Comparison of ENCODE assay signal across 9 cellular contexts in genomic region chr4:102543030-102543505, GRCh38. TPM values are rescaled to one million over a fixed set of nuclear protein-coding genes. Genes with fewer than 3 reads are reported as not detected.
DNase-seq lines count a peak whose midpoint lies in the region; ATAC-seq and TF ChIP-seq lines count a peak whose summit lies in the region.
"Had no signal": no experiment of that assay in that cellular context is flagged by ENCODE, and none has a peak within 500 bp of the region (broad histone marks: within the 10 kb centered on the region; RNA-seq: fewer than 3 reads in every experiment).

No MANE protein-coding gene starts in this region.

- H3K4me1 ChIP-seq in BE2C (no peaks in the 10 kb centered on the region), testis (no peaks in the 10 kb centered on the region)

- no peaks in the 10 kb centered on the region for H3K9me3 Mint-ChIP-seq in activated naive CD4-positive, alpha-beta T cell treated with anti-CD3 and anti-CD28 coated beads, Interleukin-2, amount 50 U/mL, for 24 hours
- H3K9me3 Mint-ChIP-seq in activated naive CD4-positive, alpha-beta T cell treated with anti-CD3 and anti-CD28 coated beads, Interleukin-2, amount 10 ng/mL, durations not matched to agents 7 days and 5 days, result no peaks in the 10 kb centered on the region
- H3K9me3 Mint-ChIP-seq in mesothelial cell of epicardium, result no peaks in the 10 kb centered on the region
- H3K9me3 Mint-ChIP-seq: T-helper 1 cell treated with Interleukin-12 subunit alpha and Interleukin-12 subunit beta and Interleukin-4 antibody, amounts not matched to agents 30 μg/mL and 1 μg/mL, for 36 hours had no signal

- WGBS in testis, 2 donors, result 90 to 92% methylated on average over 5 of the region's 5 CpGs

- ATAC-seq in HG02571 (IDR thresholded peaks at IDR 0.05; ENCODE audit: unreplicated experiment) (peak; percentile 77), HG03442 (IDR thresholded peaks at IDR 0.05; ENCODE audit: unreplicated experiment) (peak; percentile 80)

- H3K27ac Mint-ChIP-seq in activated naive CD4-positive, alpha-beta T cell treated with anti-CD3 and anti-CD28 coated beads, Interleukin-2, amount 50 U/mL, for 24 hours, result peak overlapping the region; percentile 36
- no peak overlapping the region for H3K27ac Mint-ChIP-seq in activated naive CD4-positive, alpha-beta T cell treated with anti-CD3 and anti-CD28 coated beads, Interleukin-2, amount 10 ng/mL, durations not matched to agents 7 days and 5 days
- H3K27ac Mint-ChIP-seq in mesothelial cell of epicardium, result no peak overlapping the region
- H3K27ac Mint-ChIP-seq: T-helper 1 cell treated with Interleukin-12 subunit alpha and Interleukin-12 subunit beta and Interleukin-4 antibody, amounts not matched to agents 30 μg/mL and 1 μg/mL, for 36 hours had no signal

- DNase-seq in activated naive CD4-positive, alpha-beta T cell treated with anti-CD3 and anti-CD28 coated beads, Interleukin-2, amount 10 ng/mL, durations not matched to agents 7 days and 5 days, result no peak
- no peak for DNase-seq in mesothelial cell of epicardium (ENCODE audit: low spot score in 2 of 2, unreplicated experiment in 2 of 2)
- DNase-seq in BE2C, result no peak
- no peak for DNase-seq in testis

- H3K4me1 Mint-ChIP-seq in activated naive CD4-positive, alpha-beta T cell treated with anti-CD3 and anti-CD28 coated beads, Interleukin-2, amount 50 U/mL, for 24 hours, result peaks cover 79% of the 10 kb centered on the region
- peaks cover 39% of the 10 kb centered on the region for H3K4me1 Mint-ChIP-seq in activated naive CD4-positive, alpha-beta T cell treated with anti-CD3 and anti-CD28 coated beads, Interleukin-2, amount 10 ng/mL, durations not matched to agents 7 days and 5 days
- H3K4me1 Mint-ChIP-seq in mesothelial cell of epicardium, result no peaks in the 10 kb centered on the region

- H3K4me3 Mint-ChIP-seq in activated naive CD4-positive, alpha-beta T cell treated with anti-CD3 and anti-CD28 coated beads, Interleukin-2, amount 50 U/mL, for 24 hours, result no peak overlapping the region
- no peak overlapping the region for H3K4me3 Mint-ChIP-seq in activated naive CD4-positive, alpha-beta T cell treated with anti-CD3 and anti-CD28 coated beads, Interleukin-2, amount 10 ng/mL, durations not matched to agents 7 days and 5 days
- H3K4me3 Mint-ChIP-seq in mesothelial cell of epicardium, result no peak overlapping the region
- H3K4me3 Mint-ChIP-seq: T-helper 1 cell treated with Interleukin-12 subunit alpha and Interleukin-12 subunit beta and Interleukin-4 antibody, amounts not matched to agents 30 μg/mL and 1 μg/mL, for 36 hours had no signal

- H3K36me3 Mint-ChIP-seq in activated naive CD4-positive, alpha-beta T cell treated with anti-CD3 and anti-CD28 coated beads, Interleukin-2, amount 50 U/mL, for 24 hours, result peaks cover 56% of the 10 kb centered on the region
- H3K36me3 Mint-ChIP-seq in activated naive CD4-positive, alpha-beta T cell treated with anti-CD3 and anti-CD28 coated beads, Interleukin-2, amount 10 ng/mL, durations not matched to agents 7 days and 5 days, result peaks cover 65% of the 10 kb centered on the region
- H3K36me3 Mint-ChIP-seq in mesothelial cell of epicardium, result peaks cover 10% of the 10 kb centered on the region

- intact Hi-C loops in testis (cut with DNase I; ENCODE audit: low total_unique reads), result no loop called here

- H3K9me3 ChIP-seq in BE2C, result no peaks in the 10 kb centered on the region
- no peaks in the 10 kb centered on the region for H3K9me3 ChIP-seq in testis

- H3K27ac ChIP-seq in skin epidermis, result peak overlapping the region in 19 of 21 experiments; percentile 28 to 79 (median 55)
- H3K27ac ChIP-seq in testis, result no peak overlapping the region

- H3K27me3 Mint-ChIP-seq in activated naive CD4-positive, alpha-beta T cell treated with anti-CD3 and anti-CD28 coated beads, Interleukin-2, amount 50 U/mL, for 24 hours, result no peaks in the 10 kb centered on the region
- H3K27me3 Mint-ChIP-seq in activated naive CD4-positive, alpha-beta T cell treated with anti-CD3 and anti-CD28 coated beads, Interleukin-2, amount 10 ng/mL, durations not matched to agents 7 days and 5 days, result no peaks in the 10 kb centered on the region
- no peaks in the 10 kb centered on the region for H3K27me3 Mint-ChIP-seq in mesothelial cell of epicardium (ENCODE audit: low read depth)

- H3K27me3 ChIP-seq in BE2C (no peaks in the 10 kb centered on the region), testis (no peaks in the 10 kb centered on the region)

- TF ChIP-seq POLR2A in testis (IDR thresholded peaks at IDR 0.05), result no peak

- H3K4me3 ChIP-seq in skin epidermis (no peak overlapping the region), BE2C (ENCODE audit: low read depth, low read length) (no peak overlapping the region), testis (no peak overlapping the region)

- TF ChIP-seq CTCF in mesothelial cell of epicardium (IDR thresholded peaks at IDR 0.05; ENCODE audit: unreplicated experiment) (no peak), BE2C (IDR thresholded peaks at IDR 0.05; ENCODE audit: low read depth, low read length) (no peak), testis (IDR thresholded peaks at IDR 0.05) (no peak)

- H3K36me3 ChIP-seq in BE2C (no peaks in the 10 kb centered on the region), testis (ENCODE audit: low read depth, missing control alignments) (no peaks in the 10 kb centered on the region)

- CTCF ChIA-PET in activated naive CD4-positive, alpha-beta T cell treated with anti-CD3 and anti-CD28 coated beads, Interleukin-2, amount 10 ng/mL, durations not matched to agents 7 days and 5 days (lab: Charles Lee), result interaction anchor here (0.8 to 2.2 kb wide), 3 partner anchors 19 to 122 kb away, joined by 3 to 5 read pairs (median 5); partner anchors contain the start of gene NFKB1

RNA-seq across cellular contexts. Expression of gene NFKB1, which starts 41.9 kb away (rescaled TPM):
- 25.7 to 30.9 TPM (median 26.7 TPM) in 3 replicates for total RNA-seq in mesothelial cell of epicardium
- 11.9 TPM for polyA plus RNA-seq in BE2C (2012; ENCODE audit: insufficient read depth, insufficient read length, low read depth)
- total RNA-seq in testis, result 10 to 100 TPM; 24.6 to 27.4 TPM
- polyA plus RNA-seq in testis (ENCODE audit: insufficient read depth, low read depth, low replicate concordance), result 22.2 TPM

Comparison
In these comparisons a context has a peak if more than half of its experiments do, and no peak if none do; other contexts are left out.
1. H3K27ac ChIP-seq: peak in skin epidermis (19 of 21); none in testis (0 of 2).